In the genomic region with DNA sequence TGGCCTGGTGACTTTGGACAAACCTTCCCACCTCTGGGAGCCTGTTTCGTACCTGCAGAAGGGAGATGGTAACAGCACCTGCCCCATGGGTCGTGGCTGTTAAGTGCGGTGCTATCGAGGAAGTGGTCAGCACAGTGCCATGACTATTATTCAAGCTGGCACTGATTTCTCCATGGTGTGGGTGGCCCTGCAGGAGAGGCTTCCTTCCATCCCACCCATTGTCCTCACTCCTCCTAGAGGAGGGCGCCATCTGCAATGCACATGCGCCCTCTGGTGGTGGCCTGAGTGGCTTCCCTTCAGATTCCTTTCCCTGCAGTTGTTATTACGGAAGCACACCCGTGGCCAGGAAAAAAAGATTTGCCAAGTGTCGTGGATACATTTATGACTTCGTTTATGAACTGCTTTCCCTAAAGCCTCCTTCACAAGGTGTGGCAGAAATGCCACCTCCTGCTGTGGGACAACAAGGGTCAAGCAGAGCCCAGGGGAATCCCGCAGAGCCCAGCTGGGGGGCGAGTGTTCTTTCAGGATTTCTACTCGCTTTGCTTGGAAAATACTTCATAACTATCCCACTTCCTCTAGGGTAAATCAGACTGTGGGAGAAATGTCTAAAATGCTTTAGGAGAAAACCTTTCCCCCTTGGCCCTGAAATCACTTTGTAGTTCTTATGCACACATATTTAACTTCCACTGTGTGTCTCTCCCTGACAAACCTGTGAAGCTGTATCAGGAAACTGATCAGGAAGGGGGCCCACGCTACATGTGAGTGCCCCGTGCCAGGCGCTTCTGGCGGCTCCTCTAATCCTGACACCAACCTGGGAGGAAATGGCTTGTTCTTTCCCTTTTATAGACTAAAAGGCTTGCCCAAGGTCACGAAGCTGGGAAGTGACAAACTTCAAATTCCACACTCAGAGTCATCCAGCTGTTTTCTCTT, we compare ENCODE assay signal across 8 cellular contexts.
A peak's percentile ranks its signal among the peaks of the same experiment; 100 is the strongest.
DNase-seq lines count a peak whose midpoint lies in the region; ATAC-seq and TF ChIP-seq lines count a peak whose summit lies in the region.

No MANE protein-coding gene starts in this region.

- no peaks in the 10 kb centered on the region for H3K27me3 Mint-ChIP-seq in T-helper 2 cell treated with Interferon-gamma antibody and Interleukin-4, amounts not matched to agents 5 μg/mL and 100 μg/mL, for 36 hours (ENCODE audit: low read depth)

- H3K27me3 ChIP-seq in hepatocyte (no peaks in the 10 kb centered on the region), sigmoid colon (no peaks in the 10 kb centered on the region)

- H3K36me3 ChIP-seq in hepatocyte (replicated peaks; ENCODE audit: insufficient read depth, low read depth) (no peaks in the 10 kb centered on the region), sigmoid colon (peaks cover 0 to 13% (median 2%) of the 10 kb centered on the region in 4 donors)

- ATAC-seq in GM21717 (IDR thresholded peaks at IDR 0.05; ENCODE audit: unreplicated experiment): peak; percentile 46
- no peak for ATAC-seq in GM21360 (IDR thresholded peaks at IDR 0.05; ENCODE audit: unreplicated experiment)

- H2AFZ ChIP-seq in hepatocyte: peak overlapping the region; percentile 58

- H3K27ac Mint-ChIP-seq in T-helper 2 cell treated with Interferon-gamma antibody and Interleukin-4, amounts not matched to agents 5 μg/mL and 100 μg/mL, for 36 hours: peak overlapping the region; percentile 20

- TF ChIP-seq EP300 in sigmoid colon (IDR thresholded peaks at IDR 0.05): peak in 1 of 4 donors; percentile 12

- H4K20me1 ChIP-seq in hepatocyte (ENCODE audit: insufficient read depth, poor library complexity, severe bottlenecking): no peaks in the 10 kb centered on the region

- 30% methylated on average over 18 of the region's 18 CpGs for WGBS in hepatocyte (ENCODE audit: low lambda C conversion rate, missing lambda C conversion rate)
- WGBS in sigmoid colon, 2 donors: 13 to 21% methylated on average over 18 of the region's 18 CpGs

- H3K4me1 ChIP-seq in hepatocyte (ENCODE audit: insufficient read depth) (peaks cover 21% of the 10 kb centered on the region), sigmoid colon (peaks cover 0 to 29% (median 25%) of the 10 kb centered on the region in 4 donors)

- H3K9me3 ChIP-seq in hepatocyte (ENCODE audit: low read depth) (no peaks in the 10 kb centered on the region), sigmoid colon (no peaks in the 10 kb centered on the region)

- no peaks in the 10 kb centered on the region for H3K9me3 Mint-ChIP-seq in T-helper 2 cell treated with Interferon-gamma antibody and Interleukin-4, amounts not matched to agents 5 μg/mL and 100 μg/mL, for 36 hours

- H3K4me2 ChIP-seq in hepatocyte: peak overlapping the region; percentile 75

- DNase-seq in NCI-H146 treated with DMSO at 0.1 percent for 48 hours (lab: John Stamatoyannopoulos, UW; ENCODE audit: unreplicated experiment): peak; percentile 67
- peak; percentile 49 for DNase-seq in T-helper 2 cell treated with Interferon-gamma antibody and Interleukin-4, amounts not matched to agents 5 μg/mL and 100 μg/mL, for 36 hours (ENCODE audit: low spot score)
- DNase-seq in astrocyte of the cerebellum (ENCODE audit: low read depth): peak; percentile 59
- peak; percentile 95 for DNase-seq in hepatocyte (ENCODE audit: low spot score)
- DNase-seq in sigmoid colon: peak; percentile 92

- H3K4me3 Mint-ChIP-seq in T-helper 2 cell treated with Interferon-gamma antibody and Interleukin-4, amounts not matched to agents 5 μg/mL and 100 μg/mL, for 36 hours: peak overlapping the region; percentile 69

- H3K4me3 ChIP-seq in astrocyte of the cerebellum (ENCODE audit: low read depth, low read length) (peak overlapping the region; percentile 21), hepatocyte (no peak overlapping the region), sigmoid colon (peak overlapping the region; percentile 23 to 40 (median 35))

- H3K9me2 ChIP-seq in hepatocyte (replicated peaks; ENCODE audit: insufficient read depth): no peaks in the 10 kb centered on the region

- no peak for TF ChIP-seq POLR2A in sigmoid colon (IDR thresholded peaks at IDR 0.05)

- H3K36me3 Mint-ChIP-seq in T-helper 2 cell treated with Interferon-gamma antibody and Interleukin-4, amounts not matched to agents 5 μg/mL and 100 μg/mL, for 36 hours (ENCODE audit: low read depth): peaks cover 7% of the 10 kb centered on the region

- TF ChIP-seq CTCF in C4-2B (conservative IDR thresholded peaks at IDR 0.05) (peak; percentile 95), astrocyte of the cerebellum (IDR thresholded peaks at IDR 0.05; ENCODE audit: low read depth, low read length, missing control alignments) (peak; percentile 94), hepatocyte (IDR thresholded peaks at IDR 0.05; ENCODE audit: poor library complexity) (peak; percentile 96), sigmoid colon (IDR thresholded peaks at IDR 0.05) (peak; percentile 94 to 99 (median 98))

- peak overlapping the region; percentile 77 for H3K27ac ChIP-seq in C4-2B
- H3K27ac ChIP-seq in hepatocyte: peak overlapping the region; percentile 95
- peak overlapping the region; percentile 78 to 91 (median 82) for H3K27ac ChIP-seq in sigmoid colon

- in situ Hi-C loops in astrocyte of the cerebellum (cut with HindIII; ENCODE audit: low sequenced_read_pairs): no loop called here

- peaks cover 34% of the 10 kb centered on the region for H3K4me1 Mint-ChIP-seq in T-helper 2 cell treated with Interferon-gamma antibody and Interleukin-4, amounts not matched to agents 5 μg/mL and 100 μg/mL, for 36 hours (ENCODE audit: low read depth)

- intact Hi-C loops in sigmoid colon (cut with DNase I): loop anchor here (1.0 to 10.0 kb wide), 6 partner anchors 27 to 577 kb away; no protein-coding TSS in a partner anchor

- no peaks in the 10 kb centered on the region for H3K79me2 ChIP-seq in hepatocyte
